Comparison of ENCODE assay signal across 39 cellular contexts in genomic region chr22:30514252-30514651, GRCh38. TPM values are rescaled to one million over a fixed set of nuclear protein-coding genes. Genes with fewer than 3 reads are reported as not detected.
"Had no signal": no experiment of that assay in that cellular context is flagged by ENCODE, and none has a peak within 500 bp of the region (broad histone marks: within the 10 kb centered on the region; RNA-seq: fewer than 3 reads in every experiment).

No MANE protein-coding gene starts in this region.

- H3K4me1 Mint-ChIP-seq: activated CD4-positive, alpha-beta memory T cell treated with anti-CD3 and anti-CD28 coated beads, Interleukin-2, amount 10 ng/mL, durations not matched to agents 7 days and 5 days; activated CD8-positive, alpha-beta memory T cell treated with anti-CD3 and anti-CD28 coated beads, Interleukin-2, amount 10 ng/mL, durations not matched to agents 7 days and 5 days; activated naive CD8-positive, alpha-beta T cell treated with anti-CD3 and anti-CD28 coated beads, Interleukin-2, amount 10 ng/mL, durations not matched to agents 7 days and 5 days had no signal

- H3K27ac ChIP-seq: body of pancreas, breast epithelium, Peyer's patch, WERI-Rb-1 had no signal

- H3K27ac Mint-ChIP-seq: activated CD4-positive, alpha-beta memory T cell treated with anti-CD3 and anti-CD28 coated beads, Interleukin-2, amount 10 ng/mL, durations not matched to agents 7 days and 5 days; activated CD8-positive, alpha-beta memory T cell treated with anti-CD3 and anti-CD28 coated beads, Interleukin-2, amount 10 ng/mL, durations not matched to agents 7 days and 5 days; activated naive CD8-positive, alpha-beta T cell treated with anti-CD3 and anti-CD28 coated beads, Interleukin-2, amount 10 ng/mL, durations not matched to agents 7 days and 5 days had no signal

- H3K27me3 ChIP-seq: body of pancreas, breast epithelium, Peyer's patch had no signal

- ATAC-seq: activated CD8-positive, alpha-beta memory T cell treated with anti-CD3 and anti-CD28 coated beads, Interleukin-2, amount 10 ng/mL, durations not matched to agents 7 days and 5 days; body of pancreas; PC-3; Right ventricle myocardium inferior; SK-N-SH treated with all-trans-retinoic acid at 6 μM for 48 hours had no signal

- DNase-seq: activated CD4-positive, alpha-beta memory T cell treated with anti-CD3 and anti-CD28 coated beads, Interleukin-2, amount 10 ng/mL, durations not matched to agents 7 days and 5 days; activated CD4-positive, alpha-beta T cell treated with anti-CD3 and anti-CD28 coated beads for 1 hour; activated CD4-positive, alpha-beta T cell treated with anti-CD3 and anti-CD28 coated beads for 48 hours; activated CD4-positive, CD25-positive, alpha-beta regulatory T cell; activated CD8-positive, alpha-beta memory T cell treated with anti-CD3 and anti-CD28 coated beads for 24 hours; activated CD8-positive, alpha-beta memory T cell treated with anti-CD3 and anti-CD28 coated beads, Interleukin-2, amount 10 ng/mL, durations not matched to agents 7 days and 5 days; activated CD8-positive, alpha-beta memory T cell treated with anti-CD3 and anti-CD28 coated beads, Interleukin-2, amount 50 U/mL, for 48 hours; activated effector memory CD4-positive, alpha-beta T cell treated with Interleukin-2 at 50 U/mL for 16 hours; activated naive CD4-positive, alpha-beta T cell treated with anti-CD3 and anti-CD28 coated beads, Interleukin-2, amount 50 U/mL, for 16 hours; activated naive CD8-positive, alpha-beta T cell treated with anti-CD3 and anti-CD28 coated beads, Interleukin-2, amount 10 ng/mL, durations not matched to agents 7 days and 5 days; activated T-cell treated with anti-CD3 and anti-CD28 coated beads, Interleukin-2, amount 50 U/mL, for 48 hours; body of pancreas; cerebellar nuclear complex; Kasumi-1; MM.1S; MV-4-11; NCI-H1092; NCI-H1436 treated with DMSO at 0.1 percent for 48 hours; NCI-H1694 treated with DMSO at 0.1 percent for 48 hours; NCI-H2029; NCI-H345; NCI-H524 treated with DMSO at 0.1 percent for 48 hours; NK-92 treated with Interleukin-12 subunit alpha and Interleukin-12 subunit beta, amount 100 ng/mL, for 24 hours; PC-3; Peyer's patch; RPMI8226; SIG-M5; T-helper 1 cell; T1000; WERI-Rb-1 had no signal

- FAIRE-seq: astrocyte had no signal

- H3K36me3 ChIP-seq: breast epithelium, Peyer's patch, WERI-Rb-1 had no signal

- H3K9me3 Mint-ChIP-seq: activated CD4-positive, alpha-beta memory T cell treated with anti-CD3 and anti-CD28 coated beads, Interleukin-2, amount 10 ng/mL, durations not matched to agents 7 days and 5 days had no signal

- H3K4me1 ChIP-seq: body of pancreas, breast epithelium, Peyer's patch had no signal

- H3K36me3 Mint-ChIP-seq: activated CD8-positive, alpha-beta memory T cell treated with anti-CD3 and anti-CD28 coated beads, Interleukin-2, amount 10 ng/mL, durations not matched to agents 7 days and 5 days; activated naive CD8-positive, alpha-beta T cell treated with anti-CD3 and anti-CD28 coated beads, Interleukin-2, amount 10 ng/mL, durations not matched to agents 7 days and 5 days had no signal

- H3K9me3 ChIP-seq: body of pancreas, breast epithelium, Peyer's patch had no signal

- H3K4me3 Mint-ChIP-seq: activated CD4-positive, alpha-beta memory T cell treated with anti-CD3 and anti-CD28 coated beads, Interleukin-2, amount 10 ng/mL, durations not matched to agents 7 days and 5 days; activated CD8-positive, alpha-beta memory T cell treated with anti-CD3 and anti-CD28 coated beads, Interleukin-2, amount 10 ng/mL, durations not matched to agents 7 days and 5 days; activated naive CD8-positive, alpha-beta T cell treated with anti-CD3 and anti-CD28 coated beads, Interleukin-2, amount 10 ng/mL, durations not matched to agents 7 days and 5 days had no signal

- H3K4me3 ChIP-seq: body of pancreas, breast epithelium, Peyer's patch had no signal

RNA-seq across cellular contexts. Expression of gene SEC14L4, which starts 8.8 kb away (rescaled TPM):
- total RNA-seq: activated CD4-positive, alpha-beta memory T cell treated with anti-CD3 and anti-CD28 coated beads, Interleukin-2, amount 10 ng/mL, durations not matched to agents 7 days and 5 days; activated CD8-positive, alpha-beta memory T cell treated with anti-CD3 and anti-CD28 coated beads, Interleukin-2, amount 10 ng/mL, durations not matched to agents 7 days and 5 days; activated naive CD8-positive, alpha-beta T cell treated with anti-CD3 and anti-CD28 coated beads, Interleukin-2, amount 10 ng/mL, durations not matched to agents 7 days and 5 days; astrocyte; Peyer's patch; Right ventricle myocardium inferior; T-helper 2 cell treated with Interferon-gamma antibody and Interleukin-4, amounts not matched to agents 100 ng/mL and 5 ng/mL, for 36 hours had no signal

RNA-seq across cellular contexts. Expression of gene SEC14L6, which starts 32.3 kb away (rescaled TPM):
- total RNA-seq: activated CD4-positive, alpha-beta memory T cell treated with anti-CD3 and anti-CD28 coated beads, Interleukin-2, amount 10 ng/mL, durations not matched to agents 7 days and 5 days; NCI-H460; PC-3; SK-MEL-5; T-helper 2 cell treated with Interferon-gamma antibody and Interleukin-4, amounts not matched to agents 100 ng/mL and 5 ng/mL, for 36 hours had no signal

RNA-seq across cellular contexts. Expression of gene SEC14L3, which starts 42.4 kb away (rescaled TPM):
- total RNA-seq: activated CD8-positive, alpha-beta memory T cell treated with anti-CD3 and anti-CD28 coated beads, Interleukin-2, amount 10 ng/mL, durations not matched to agents 7 days and 5 days; activated naive CD8-positive, alpha-beta T cell treated with anti-CD3 and anti-CD28 coated beads, Interleukin-2, amount 10 ng/mL, durations not matched to agents 7 days and 5 days; astrocyte; body of pancreas; breast epithelium; cardiac septum; NCI-H460; PC-3; Peyer's patch; Right ventricle myocardium inferior; SK-MEL-5; T-helper 2 cell treated with Interferon-gamma antibody and Interleukin-4, amounts not matched to agents 100 ng/mL and 5 ng/mL, for 36 hours had no signal
- polyA plus RNA-seq: adipose tissue had no signal
